In genomic region chr9:130209422-130209821, GRCh38 we compare ENCODE assay signal across 21 cellular contexts. TPM values are rescaled to one million over a fixed set of nuclear protein-coding genes. Genes with fewer than 3 reads are reported as not detected.
DNase-seq lines count a peak whose midpoint lies in the region; ATAC-seq, FAIRE-seq and TF ChIP-seq lines count a peak whose summit lies in the region.
"Had no signal": no experiment of that assay in that cellular context is flagged by ENCODE, and none has a peak within 500 bp of the region (broad histone marks: within the 10 kb centered on the region; RNA-seq: fewer than 3 reads in every experiment).

No MANE protein-coding gene starts in this region.

- POLR2A ChIA-PET in A673 (lab: Charles Lee; ENCODE audit: low non-redundant PET), result no interaction called here

- no peak for TF ChIP-seq CTCF in A673 (conservative IDR thresholded peaks at IDR 0.05; ENCODE audit: low read depth, low read length)
- no peak for TF ChIP-seq CTCF in ascending aorta (IDR thresholded peaks at IDR 0.05)
- no peak for TF ChIP-seq CTCF in kidney (IDR thresholded peaks at IDR 0.05; ENCODE audit: borderline replicate concordance, extremely low read depth, insufficient read depth)
- TF ChIP-seq CTCF in mucosa of descending colon (IDR thresholded peaks at IDR 0.05), result no peak

- intact Hi-C loops in A673 (cut with micrococcal nuclease; ENCODE audit: unreplicated experiment) (no loop called here), ascending aorta (cut with DNase I) (no loop called here), kidney (cut with DNase I) (no loop called here), mucosa of descending colon (cut with DNase I, micrococcal nuclease) (no loop called here)

- H3K27me3 ChIP-seq in A673 (replicated peaks; ENCODE audit: insufficient read depth, low read depth, low read length, poor library complexity), result no peaks in the 10 kb centered on the region
- no peaks in the 10 kb centered on the region for H3K27me3 ChIP-seq in ascending aorta
- no peaks in the 10 kb centered on the region for H3K27me3 ChIP-seq in rectal smooth muscle tissue (ENCODE audit: control insufficient read depth, insufficient read depth, low read length)

- BruUV-seq in A673 (replicated peaks; lab: Mats Ljungman, UMichigan), result no TSS peak

- H3K4me3 ChIP-seq in A673 (ENCODE audit: low read depth, low read length, poor library complexity, severe bottlenecking) (no peak overlapping the region), ascending aorta (peak overlapping the region in 1 of 2 donors; percentile 18), rectal smooth muscle tissue (ENCODE audit: low read length) (no peak overlapping the region), kidney (ENCODE audit: low read length in 2 of 2) (no peak overlapping the region), mucosa of descending colon (no peak overlapping the region)
- H3K4me3 ChIP-seq: smooth muscle cell had no signal

- H3K27ac ChIP-seq in A673 (ENCODE audit: low read depth, low read length, poor library complexity, severe bottlenecking) (peak overlapping the region; percentile 29), ascending aorta (peak overlapping the region; percentile 91 to 94), rectal smooth muscle tissue (ENCODE audit: low read depth, low read length) (peak overlapping the region; percentile 80), kidney (ENCODE audit: low read depth in 2 of 2, low read length in 2 of 2) (no peak overlapping the region)
- H3K27ac ChIP-seq: parathyroid adenoma had no signal

- ATAC-seq in mucosa of descending colon, result no peak
- ATAC-seq: PC-3 had no signal

- no peak for DNase-seq in A673 (ENCODE audit: low spot score)
- DNase-seq in ascending aorta (ENCODE audit: low spot score in 2 of 2), result peak in 1 of 2 donors; percentile 76
- DNase-seq in kidney glomerular epithelial cell (lab: John Stamatoyannopoulos, UW), result peak; percentile 73
- no peak for DNase-seq in DMS153 treated with DMSO at 0.1 percent for 48 hours (lab: John Stamatoyannopoulos, UW; ENCODE audit: unreplicated experiment)
- no peak for DNase-seq in activated CD8-positive, alpha-beta memory T cell treated with anti-CD3 and anti-CD28 coated beads, Interleukin-2, amount 50 U/mL, for 4 hours
- DNase-seq in kidney, result no peak
- DNase-seq in mucosa of descending colon, result no peak
- DNase-seq: activated CD4-positive, alpha-beta T cell treated with anti-CD3 and anti-CD28 coated beads for 48 hours; activated effector memory CD4-positive, alpha-beta T cell treated with anti-CD3 and anti-CD28 coated beads, Interleukin-2, amount 50 U/mL, for 16 hours; DMS53; islet precursor cell; NCI-H2029; NCI-H524 treated with DMSO at 0.1 percent for 48 hours; PC-3; stimulated activated CD4-positive, alpha-beta T cell treated with anti-CD3 and anti-CD28 coated beads, Interleukin-4, amount 100 ng/mL, for 4 hours; T1000 had no signal

- CTCF ChIA-PET in A673 (lab: Charles Lee), result no interaction called here

- no peak for FAIRE-seq in kidney (lab: Jason Lieb, UNC)

- H3K36me3 ChIP-seq in A673 (ENCODE audit: insufficient read depth, low read length, poor library complexity, severe bottlenecking), result no peaks in the 10 kb centered on the region
- no peaks in the 10 kb centered on the region for H3K36me3 ChIP-seq in ascending aorta
- H3K36me3 ChIP-seq in rectal smooth muscle tissue (ENCODE audit: control insufficient read depth, insufficient read depth, low read length), result no peaks in the 10 kb centered on the region
- no peaks in the 10 kb centered on the region for H3K36me3 ChIP-seq in kidney (ENCODE audit: control insufficient read depth in 1 of 2, insufficient read depth in 2 of 2, low read length in 2 of 2)
- no peaks in the 10 kb centered on the region for H3K36me3 ChIP-seq in mucosa of descending colon (ENCODE audit: low read depth)

- H3K9ac ChIP-seq in rectal smooth muscle tissue (ENCODE audit: low read length) (no peak overlapping the region), kidney (ENCODE audit: low read length in 2 of 2) (no peak overlapping the region)
- H3K9ac ChIP-seq: parathyroid adenoma, SK-N-SH had no signal

- H3K9me3 ChIP-seq in A673 (ENCODE audit: low read depth, low read length, poor library complexity, severe bottlenecking) (no peaks in the 10 kb centered on the region), ascending aorta (no peaks in the 10 kb centered on the region), kidney (ENCODE audit: control insufficient read depth in 1 of 2, low read length in 2 of 2) (no peaks in the 10 kb centered on the region), mucosa of descending colon (no peaks in the 10 kb centered on the region)
- H3K9me3 ChIP-seq: SK-N-SH had no signal

- H3K4me1 ChIP-seq in A673 (ENCODE audit: insufficient read depth, low read length, poor library complexity, severe bottlenecking) (peaks cover 28% of the 10 kb centered on the region), ascending aorta (peaks cover 5 to 23% of the 10 kb centered on the region in 2 donors), rectal smooth muscle tissue (ENCODE audit: control insufficient read depth, insufficient read depth, low read length) (peaks cover 25% of the 10 kb centered on the region), kidney (ENCODE audit: control insufficient read depth in 1 of 2, insufficient read depth in 1 of 2, low read depth in 1 of 2, low read length in 2 of 2) (peaks cover 0 to 5% of the 10 kb centered on the region in 2 donors), mucosa of descending colon (ENCODE audit: low read depth) (no peaks in the 10 kb centered on the region)
- H3K4me1 ChIP-seq: parathyroid adenoma had no signal

RNA-seq across cellular contexts. Expression of gene NCS1, which starts 37.2 kb away (rescaled TPM):
- 58.6 and 58.8 TPM in 2 replicates for total RNA-seq in A673 (2021)
- total RNA-seq in ascending aorta, result 34.7 TPM
- total RNA-seq in kidney, result 37.4 TPM
- polyA plus RNA-seq in kidney (ENCODE audit: insufficient read depth, low read depth, low replicate concordance), result 27.7 TPM
- 100 to 1,000 TPM in 1 of 3 donors, 10 to 100 TPM in 1, 1 to 10 TPM in 1; 4.1 to 196 (median 10.7) TPM for total RNA-seq in mucosa of descending colon
- polyA plus RNA-seq: CD14-positive monocyte had no signal

RNA-seq across cellular contexts. Expression of gene HMCN2, which starts 56.1 kb away (rescaled TPM):
- total RNA-seq in A673 (2021), result 0.22 and 0.28 TPM in 2 replicates
- total RNA-seq in ascending aorta, result 7.5 TPM
- 8.6 TPM for total RNA-seq in kidney
- 0.99 TPM for polyA plus RNA-seq in kidney (ENCODE audit: insufficient read depth, low read depth, low replicate concordance)
- total RNA-seq in mucosa of descending colon, result 10 to 100 TPM; 28.1 to 40.5 (median 33.2) TPM
- polyA plus RNA-seq: CD14-positive monocyte, smooth muscle cell had no signal

Comparison
In these comparisons a context has a peak if more than half of its experiments do, and no peak if none do; other contexts are left out.
1. H3K27ac ChIP-seq: peak in A673 (single experiment), ascending aorta (2 of 2) and rectal smooth muscle tissue (single experiment); none in kidney (0 of 2).